In genomic region chr10:17793041-17793440, GRCh38 we compare ENCODE assay signal across 1 cellular context.
TF ChIP-seq lines count a peak whose summit lies in the region.

No MANE protein-coding gene starts in this region.

TF ChIP-seq in H1, 55 proteins besides CTCF, POLR2A, EP300 and RAD21:
- TF ChIP-seq E2F6 (IDR thresholded peaks at IDR 0.05) (no peak), CREB1 (IDR thresholded peaks at IDR 0.05) (no peak), JUND (IDR thresholded peaks at IDR 0.05; ENCODE audit: low read length) (no peak), CHD2 (IDR thresholded peaks at IDR 0.05; ENCODE audit: low read length) (no peak), MAX (IDR thresholded peaks at IDR 0.05) (no peak), BACH1 (IDR thresholded peaks at IDR 0.05; ENCODE audit: low read length) (no peak), TAF7 (optimal IDR thresholded peaks at IDR 0.05; ENCODE audit: borderline replicate concordance, low read depth, low read length) (no peak), BRCA1 (IDR thresholded peaks at IDR 0.05; ENCODE audit: low read depth, low read length) (no peak), ZNF274 (IDR thresholded peaks at IDR 0.05; ENCODE audit: borderline replicate concordance, extremely low read depth, low read length) (no peak), BCL11A (IDR thresholded peaks at IDR 0.05; ENCODE audit: low read depth in 2 of 2, low read length in 2 of 2) (no peak), RBBP5 (IDR thresholded peaks at IDR 0.05; ENCODE audit: borderline replicate concordance, low read depth, low read length) (no peak), SAP30 (IDR thresholded peaks at IDR 0.05; ENCODE audit: insufficient read depth, insufficient replicate concordance, low read length) (no peak), SIX5 (IDR thresholded peaks at IDR 0.05; ENCODE audit: low read depth, low read length) (no peak), SP2 (IDR thresholded peaks at IDR 0.05; ENCODE audit: low read length) (no peak), PHF8 (conservative IDR thresholded peaks at IDR 0.05; ENCODE audit: low read depth, low read length) (no peak), TEAD4 (IDR thresholded peaks at IDR 0.05; ENCODE audit: low read depth, low read length) (no peak)
